Comparison of ENCODE assay signal across 29 cellular contexts in the genomic region with DNA sequence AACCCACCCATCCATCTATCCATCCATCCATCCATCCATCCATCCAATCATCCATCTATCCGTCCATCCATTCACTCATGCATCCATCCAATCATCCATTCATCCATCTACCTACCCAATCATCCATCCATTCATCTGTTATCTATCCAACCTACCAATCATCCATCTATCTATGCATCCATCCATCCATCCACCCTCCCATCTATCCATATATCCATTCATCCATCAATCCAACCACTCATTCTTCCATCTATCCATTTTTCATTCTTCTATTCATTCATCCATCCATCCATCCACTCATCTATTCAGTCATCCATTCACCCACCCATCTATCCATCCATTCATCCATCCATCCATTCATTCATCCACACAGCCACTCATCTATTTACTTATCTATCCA.
"Had no signal": no experiment of that assay in that cellular context is flagged by ENCODE, and none has a peak within 500 bp of the region (broad histone marks: within the 10 kb centered on the region; RNA-seq: fewer than 3 reads in every experiment).

No MANE protein-coding gene starts in this region.

- ATAC-seq: stimulated activated effector memory CD8-positive, alpha-beta T cell treated with anti-CD3 and anti-CD28 coated beads, Interleukin-12 subunit alpha, Interleukin-12 subunit beta, amount 100 ng/mL, for 72 hours; stimulated activated memory B cell treated with anti-CD40 and anti-IgM and Interleukin-4, amounts not matched to agents 10 μg/mL and 1 μg/mL and 100 μg/mL, for 72 hours; stimulated activated naive B cell treated with anti-CD40 and anti-IgM and Interleukin-4, amounts not matched to agents 10 μg/mL and 1 μg/mL and 100 μg/mL, for 72 hours; stimulated activated naive CD8-positive, alpha-beta T cell treated with anti-CD3 and anti-CD28 coated beads, Interleukin-15, amount 100 ng/mL, for 72 hours; stimulated activated naive CD8-positive, alpha-beta T cell treated with anti-CD3 and anti-CD28 coated beads, Interleukin-15, Interleukin-2, amounts not matched to agents 100 U/mL and 50 U/mL, for 24 hours; upper lobe of right lung had no signal

- H3K36me3 Mint-ChIP-seq: stimulated activated effector memory CD8-positive, alpha-beta T cell treated with anti-CD3 and anti-CD28 coated beads, Interleukin-12 subunit alpha, Interleukin-12 subunit beta, amount 100 ng/mL, for 72 hours; stimulated activated memory B cell treated with anti-CD40 and anti-IgM and Interleukin-4, amounts not matched to agents 10 μg/mL and 1 μg/mL and 100 μg/mL, for 72 hours; stimulated activated naive B cell treated with anti-CD40 and anti-IgM and Interleukin-4, amounts not matched to agents 10 μg/mL and 1 μg/mL and 100 μg/mL, for 72 hours; type B pancreatic cell had no signal

- H3K4me3 Mint-ChIP-seq: stimulated activated effector memory CD8-positive, alpha-beta T cell treated with anti-CD3 and anti-CD28 coated beads, Interleukin-12 subunit alpha, Interleukin-12 subunit beta, amount 100 ng/mL, for 72 hours; stimulated activated memory B cell treated with anti-CD40 and anti-IgM and Interleukin-4, amounts not matched to agents 10 μg/mL and 1 μg/mL and 100 μg/mL, for 72 hours; stimulated activated naive B cell treated with anti-CD40 and anti-IgM and Interleukin-4, amounts not matched to agents 10 μg/mL and 1 μg/mL and 100 μg/mL, for 72 hours; stimulated activated naive CD8-positive, alpha-beta T cell treated with anti-CD3 and anti-CD28 coated beads, Interleukin-15, amount 100 ng/mL, for 72 hours; stimulated activated naive CD8-positive, alpha-beta T cell treated with anti-CD3 and anti-CD28 coated beads, Interleukin-15, Interleukin-2, amounts not matched to agents 100 ng/mL and 50 ng/mL, for 24 hours; type B pancreatic cell had no signal

- H3K4me3 ChIP-seq: stomach, suprapubic skin, testis, thoracic aorta, thyroid gland, tibial artery, tibial nerve, transverse colon, upper lobe of left lung, upper lobe of right lung, uterus, vagina had no signal

- H3K27me3 Mint-ChIP-seq: stimulated activated memory B cell treated with anti-CD40 and anti-IgM and Interleukin-4, amounts not matched to agents 10 μg/mL and 1 μg/mL and 100 μg/mL, for 72 hours; stimulated activated naive B cell treated with anti-CD40 and anti-IgM and Interleukin-4, amounts not matched to agents 10 μg/mL and 1 μg/mL and 100 μg/mL, for 72 hours; stimulated activated naive CD8-positive, alpha-beta T cell treated with anti-CD3 and anti-CD28 coated beads, Interleukin-15, amount 100 ng/mL, for 72 hours; stimulated activated naive CD8-positive, alpha-beta T cell treated with anti-CD3 and anti-CD28 coated beads, Interleukin-15, Interleukin-2, amounts not matched to agents 100 ng/mL and 50 ng/mL, for 24 hours had no signal

- H3K9me3 Mint-ChIP-seq: type B pancreatic cell had no signal

- H3K4me1 Mint-ChIP-seq: stimulated activated effector memory CD8-positive, alpha-beta T cell treated with anti-CD3 and anti-CD28 coated beads, Interleukin-12 subunit alpha, Interleukin-12 subunit beta, amount 100 ng/mL, for 72 hours; stimulated activated memory B cell treated with anti-CD40 and anti-IgM and Interleukin-4, amounts not matched to agents 10 μg/mL and 1 μg/mL and 100 μg/mL, for 72 hours; stimulated activated naive B cell treated with anti-CD40 and anti-IgM and Interleukin-4, amounts not matched to agents 10 μg/mL and 1 μg/mL and 100 μg/mL, for 72 hours; stimulated activated naive CD8-positive, alpha-beta T cell treated with anti-CD3 and anti-CD28 coated beads, Interleukin-15, amount 100 ng/mL, for 72 hours had no signal

- H3K27me3 ChIP-seq: stomach, suprapubic skin, testis, thyroid gland, tibial artery, tibial nerve, transverse colon, upper lobe of left lung, upper lobe of right lung, uterus, vagina had no signal

- FAIRE-seq: urothelium cell line had no signal

- H3K36me3 ChIP-seq: stomach, suprapubic skin, thoracic aorta, thyroid gland, tibial artery, tibial nerve, transverse colon, upper lobe of left lung, upper lobe of right lung, uterus, vagina had no signal

- H3K27ac ChIP-seq: stomach, suprapubic skin, testis, thoracic aorta, thyroid gland, tibial artery, tibial nerve, transverse colon, upper lobe of left lung, upper lobe of right lung, uterus, vagina had no signal

- DNase-seq: stimulated activated CD4-positive, alpha-beta T cell treated with anti-CD3 and anti-CD28 coated beads, Interleukin-2, amount 100 ng/mL, for 48 hours; stimulated activated CD4-positive, alpha-beta T cell treated with anti-CD3 and anti-CD28 coated beads, Interleukin-4, amount 100 ng/mL, for 1 hour; stimulated activated CD4-positive, alpha-beta T cell treated with anti-CD3 and anti-CD28 coated beads, Interleukin-4, amount 100 ng/mL, for 24 hours; stimulated activated CD4-positive, alpha-beta T cell treated with anti-CD3 and anti-CD28 coated beads, Interleukin-4, amount 100 ng/mL, for 4 hours; stimulated activated CD8-positive, alpha-beta memory T cell treated with anti-CD3 and anti-CD28 coated beads, Interleukin-4, amount 100 ng/mL, for 48 hours; stimulated activated naive B cell treated with anti-CD40 and anti-IgM and Interleukin-4, amounts not matched to agents 10 μg/mL and 1 μg/mL and 100 μg/mL, for 72 hours; stimulated activated naive CD4-positive, alpha-beta T cell; stimulated activated naive CD4-positive, alpha-beta T cell treated with Interleukin-2 at 50 U/mL for 16 hours; stimulated activated naive CD8-positive, alpha-beta T cell treated with anti-CD3 and anti-CD28 coated beads, Interleukin-15, amount 100 ng/mL, for 72 hours; stimulated activated naive CD8-positive, alpha-beta T cell treated with anti-CD3 and anti-CD28 coated beads, Interleukin-15, Interleukin-2, amounts not matched to agents 100 U/mL and 50 U/mL, for 24 hours; stomach; substantia nigra; testis; thyroid gland; tibial artery; transverse colon; trophoblast cell; upper lobe of left lung; upper lobe of right lung; uterus had no signal

- H3K4me1 ChIP-seq: stomach, suprapubic skin, testis, thyroid gland, tibial nerve, transverse colon, upper lobe of left lung, upper lobe of right lung, uterus, vagina had no signal

- H3K27ac Mint-ChIP-seq: stimulated activated effector memory CD8-positive, alpha-beta T cell treated with anti-CD3 and anti-CD28 coated beads, Interleukin-12 subunit alpha, Interleukin-12 subunit beta, amount 100 ng/mL, for 72 hours; stimulated activated memory B cell treated with anti-CD40 and anti-IgM and Interleukin-4, amounts not matched to agents 10 μg/mL and 1 μg/mL and 100 μg/mL, for 72 hours; stimulated activated naive B cell treated with anti-CD40 and anti-IgM and Interleukin-4, amounts not matched to agents 10 μg/mL and 1 μg/mL and 100 μg/mL, for 72 hours; stimulated activated naive CD8-positive, alpha-beta T cell treated with anti-CD3 and anti-CD28 coated beads, Interleukin-15, amount 100 ng/mL, for 72 hours; stimulated activated naive CD8-positive, alpha-beta T cell treated with anti-CD3 and anti-CD28 coated beads, Interleukin-15, Interleukin-2, amounts not matched to agents 100 ng/mL and 50 ng/mL, for 24 hours; type B pancreatic cell had no signal

- H3K9me3 ChIP-seq: testis, thoracic aorta, thyroid gland, tibial artery, upper lobe of left lung, upper lobe of right lung, uterus, vagina had no signal
